ENCODE assay signal across 8 cellular contexts in the genomic region with DNA sequence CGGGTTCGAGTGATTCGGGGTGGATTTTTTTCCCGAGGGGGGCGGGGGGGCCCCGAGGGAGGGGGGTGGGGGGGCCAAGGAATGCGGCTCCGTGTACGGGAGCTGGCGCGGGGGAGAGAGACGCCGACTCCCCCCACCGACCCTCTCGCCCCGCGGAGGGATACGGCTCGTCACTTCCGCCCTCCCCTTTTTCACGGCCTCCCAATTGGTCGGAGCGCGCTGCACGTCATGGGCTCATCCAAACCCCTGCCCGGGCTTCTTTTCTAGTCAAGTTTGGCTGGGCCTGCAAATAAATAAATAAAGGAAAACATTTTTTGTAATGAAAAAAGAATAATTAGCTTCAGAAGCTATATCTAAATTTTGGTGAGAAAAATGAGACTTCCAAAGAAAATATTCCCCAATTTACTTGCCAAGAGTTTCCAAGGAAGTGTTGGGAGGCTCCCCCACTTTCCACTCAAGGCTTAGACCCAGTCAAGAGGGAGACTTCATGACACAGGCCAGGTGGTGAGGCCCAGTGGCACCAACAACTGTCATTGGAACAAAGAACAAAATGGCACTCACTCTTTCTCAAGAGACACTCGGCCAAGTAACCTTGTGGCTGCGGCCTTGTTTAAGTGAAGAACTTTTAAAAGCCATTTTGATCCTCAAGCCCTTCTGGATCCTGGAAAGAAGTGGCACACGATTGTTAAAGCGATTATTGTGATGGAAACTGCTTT. TPM values are rescaled to one million over a fixed set of nuclear protein-coding genes. Genes with fewer than 3 reads are reported as not detected.
DNase-seq lines count a peak whose midpoint lies in the region; ATAC-seq and TF ChIP-seq lines count a peak whose summit lies in the region.

A gene with protein sequence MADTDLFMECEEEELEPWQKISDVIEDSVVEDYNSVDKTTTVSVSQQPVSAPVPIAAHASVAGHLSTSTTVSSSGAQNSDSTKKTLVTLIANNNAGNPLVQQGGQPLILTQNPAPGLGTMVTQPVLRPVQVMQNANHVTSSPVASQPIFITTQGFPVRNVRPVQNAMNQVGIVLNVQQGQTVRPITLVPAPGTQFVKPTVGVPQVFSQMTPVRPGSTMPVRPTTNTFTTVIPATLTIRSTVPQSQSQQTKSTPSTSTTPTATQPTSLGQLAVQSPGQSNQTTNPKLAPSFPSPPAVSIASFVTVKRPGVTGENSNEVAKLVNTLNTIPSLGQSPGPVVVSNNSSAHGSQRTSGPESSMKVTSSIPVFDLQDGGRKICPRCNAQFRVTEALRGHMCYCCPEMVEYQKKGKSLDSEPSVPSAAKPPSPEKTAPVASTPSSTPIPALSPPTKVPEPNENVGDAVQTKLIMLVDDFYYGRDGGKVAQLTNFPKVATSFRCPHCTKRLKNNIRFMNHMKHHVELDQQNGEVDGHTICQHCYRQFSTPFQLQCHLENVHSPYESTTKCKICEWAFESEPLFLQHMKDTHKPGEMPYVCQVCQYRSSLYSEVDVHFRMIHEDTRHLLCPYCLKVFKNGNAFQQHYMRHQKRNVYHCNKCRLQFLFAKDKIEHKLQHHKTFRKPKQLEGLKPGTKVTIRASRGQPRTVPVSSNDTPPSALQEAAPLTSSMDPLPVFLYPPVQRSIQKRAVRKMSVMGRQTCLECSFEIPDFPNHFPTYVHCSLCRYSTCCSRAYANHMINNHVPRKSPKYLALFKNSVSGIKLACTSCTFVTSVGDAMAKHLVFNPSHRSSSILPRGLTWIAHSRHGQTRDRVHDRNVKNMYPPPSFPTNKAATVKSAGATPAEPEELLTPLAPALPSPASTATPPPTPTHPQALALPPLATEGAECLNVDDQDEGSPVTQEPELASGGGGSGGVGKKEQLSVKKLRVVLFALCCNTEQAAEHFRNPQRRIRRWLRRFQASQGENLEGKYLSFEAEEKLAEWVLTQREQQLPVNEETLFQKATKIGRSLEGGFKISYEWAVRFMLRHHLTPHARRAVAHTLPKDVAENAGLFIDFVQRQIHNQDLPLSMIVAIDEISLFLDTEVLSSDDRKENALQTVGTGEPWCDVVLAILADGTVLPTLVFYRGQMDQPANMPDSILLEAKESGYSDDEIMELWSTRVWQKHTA (N-terminal part only) (minus strand): TSS at position 164 of the 716 bp plus-strand sequence. CDS start 17,290 bp downstream, outside the sequence.

- no peaks in the 10 kb centered on the region for H3K27me3 ChIP-seq in upper lobe of left lung

- CTCF ChIA-PET in GM10248 (lab: Yijun Ruan, JAX), result interaction anchor here (1.0 to 7.7 kb wide), 3 partner anchors 9 to 44 kb away, joined by 3 to 50 read pairs (median 3); no protein-coding TSS in a partner anchor

- TF ChIP-seq EP300 in upper lobe of left lung (IDR thresholded peaks at IDR 0.05), result peak in 1 of 4 donors; percentile 54

- POLR2A ChIA-PET in GM10248 (lab: Yijun Ruan, JAX), result interaction anchor here (1.0 kb wide), 1 partner anchor 15 kb away, joined by 4 read pairs; no protein-coding TSS in a partner anchor

- intact Hi-C loops in left cardiac atrium (cut with DNase I) (no loop called here), posterior vena cava (cut with DNase I) (no loop called here)

- 13 to 19% methylated on average over 19 to 27 of the region's 30 CpGs for WGBS in upper lobe of left lung, 2 donors

- H3K4me3 Mint-ChIP-seq in T-helper 17 cell, result peak within 1 kb of the TSS; percentile 96

- H3K4me3 ChIP-seq in upper lobe of left lung, result peak within 1 kb of the TSS; percentile 71 to 90 (median 78)

- no peaks in the 10 kb centered on the region for H3K9me3 ChIP-seq in T-helper 17 cell (ENCODE audit: control insufficient read depth, low read length, poor library complexity, severe bottlenecking)
- H3K9me3 ChIP-seq in upper lobe of left lung, result no peaks in the 10 kb centered on the region

- H3K36me3 Mint-ChIP-seq in T-helper 17 cell (ENCODE audit: low read depth), result peaks cover 9% of the 10 kb centered on the region

- peak in 1 of 4 donors; percentile 62 for TF ChIP-seq POLR2A in upper lobe of left lung (IDR thresholded peaks at IDR 0.05)

- DNase-seq in GM10248 (ENCODE audit: extremely low spot score) (peak; percentile 92), NCI-H187 (lab: John Stamatoyannopoulos, UW) (peak; percentile 95 to 96), T-helper 17 cell (peak; percentile 81 to 90 (median 84)), amniotic stem cell (lab: John Stamatoyannopoulos, UW) (peak; percentile 96), left cardiac atrium (peak; percentile 98), posterior vena cava (ENCODE audit: low spot score) (peak; percentile 99), upper lobe of left lung (peak; percentile 88 to 95)

- ATAC-seq in HG02852 (IDR thresholded peaks at IDR 0.05; ENCODE audit: unreplicated experiment) (peak; percentile 75), T-helper 17 cell (peak; percentile 72), left cardiac atrium (peak; percentile 96), upper lobe of left lung (ENCODE audit: low FRiP score in 2 of 2) (peak; percentile 95 to 98)

- H3K27ac Mint-ChIP-seq in T-helper 17 cell, result peak within 1 kb of the TSS; percentile 98

- no peaks in the 10 kb centered on the region for H3K36me3 ChIP-seq in upper lobe of left lung

- TF ChIP-seq CTCF in GM10248 (IDR thresholded peaks at IDR 0.05; ENCODE audit: control extremely low read depth, extremely low read depth, low read depth, missing control alignments) (no peak), upper lobe of left lung (IDR thresholded peaks at IDR 0.05) (no peak)

- H3K27me3 Mint-ChIP-seq in T-helper 17 cell, result peaks cover 24% of the 10 kb centered on the region

- peaks cover 11% of the 10 kb centered on the region for H3K4me1 Mint-ChIP-seq in T-helper 17 cell

- peaks cover 9 to 32% (median 25%) of the 10 kb centered on the region in 4 donors for H3K4me1 ChIP-seq in upper lobe of left lung

- H3K27ac ChIP-seq in upper lobe of left lung, result peak within 1 kb of the TSS; percentile 99

RNA-seq across cellular contexts. Expression of the gene that starts here (rescaled TPM):
- total RNA-seq in T-helper 17 cell, result 100 to 1,000 TPM in 1 of 2 donors, 10 to 100 TPM in 1; 94.9 to 105 TPM
- 10 to 100 TPM; 46.6 to 47.1 TPM for total RNA-seq in left cardiac atrium
- total RNA-seq in posterior vena cava, result 10 to 100 TPM; 58.0 to 74.4 TPM
- 100 to 1,000 TPM in 1 of 6 donors, 10 to 100 TPM in 5; 34.2 to 148 (median 67.9) TPM for total RNA-seq in upper lobe of left lung

Comparison
In these comparisons a context has a peak if more than half of its experiments do, and no peak if none do; other contexts are left out.
1. Peak in every context shown above with its lines: DNase-seq, ATAC-seq, H3K4me3 ChIP-seq and H3K27ac ChIP-seq.